In the genomic region with DNA sequence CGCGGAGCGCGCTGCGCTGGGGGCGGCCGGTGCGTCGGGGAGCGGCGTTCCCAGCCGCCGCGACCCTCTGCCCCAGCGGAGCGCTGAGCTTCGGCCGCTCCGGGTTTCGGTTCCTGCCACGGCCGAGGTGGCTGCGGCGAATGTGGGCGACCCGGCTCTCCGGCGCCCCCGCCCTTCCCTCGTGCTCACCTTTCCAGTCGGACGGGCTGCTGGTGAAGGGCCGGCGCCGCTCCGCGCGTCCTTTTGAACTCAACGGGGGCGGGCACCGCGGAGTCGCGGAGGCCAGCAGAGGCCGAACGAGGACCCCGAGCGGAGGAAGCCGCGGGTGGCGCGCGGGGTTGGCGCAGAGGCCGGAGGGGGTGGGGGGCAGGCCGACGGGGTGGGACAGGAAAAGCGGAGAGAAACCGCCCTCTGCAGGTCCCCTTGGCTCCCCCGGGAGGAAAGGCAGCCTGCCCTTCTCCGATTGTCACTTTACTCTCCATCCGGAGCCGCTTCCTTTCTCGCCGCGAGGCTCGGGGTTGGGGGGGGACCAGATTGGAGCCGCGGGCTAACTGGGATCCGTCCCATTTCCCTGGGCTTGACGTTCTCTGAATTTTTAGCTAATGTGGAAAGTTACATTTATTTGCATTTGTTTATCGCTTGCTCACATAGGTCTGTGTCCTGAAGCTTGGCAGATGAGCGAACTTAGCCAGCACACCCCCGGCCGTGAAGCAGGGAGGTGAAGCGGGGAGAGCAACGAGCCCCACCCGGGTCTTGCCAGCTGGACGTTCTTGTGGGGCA, we compare ENCODE assay signal across 8 cellular contexts. TPM values are rescaled to one million over a fixed set of nuclear protein-coding genes. Genes with fewer than 3 reads are reported as not detected.
DNase-seq lines count a peak whose midpoint lies in the region; ATAC-seq and TF ChIP-seq lines count a peak whose summit lies in the region.

Gene SMAGP (minus strand): TSS at position 349 of the 780 bp plus-strand sequence. CDS start 1,137 bp downstream, outside the sequence.

- in situ Hi-C loops in GM13976 (cut with MboI; ENCODE audit: low sequenced_read_pairs, unreplicated experiment), result no loop called here

- peak within 1 kb of the TSS; percentile 41 for H3K9ac ChIP-seq in endocrine pancreas (ENCODE audit: control insufficient read depth, insufficient read depth, low read length)

- DNase-seq in GM13976 (ENCODE audit: low spot score) (peak; percentile 84), NCI-H2029 (lab: John Stamatoyannopoulos, UW) (peak; percentile 62)
- peak; percentile 56 for DNase-seq in activated CD4-positive, alpha-beta memory T cell treated with anti-CD3 and anti-CD28 coated beads for 36 hours
- DNase-seq in stimulated activated naive CD4-positive, alpha-beta T cell treated with Interleukin-2 at 50 U/mL for 16 hours (lab: John Stamatoyannopoulos, UW), result peak; percentile 46

- intact Hi-C loops in activated CD4-positive, alpha-beta memory T cell treated with anti-CD3 and anti-CD28 coated beads for 36 hours (cut with micrococcal nuclease), result loop anchor here (2.0 kb wide), 1 partner anchor 53 kb away; no protein-coding TSS in a partner anchor

- H3K27ac ChIP-seq in mesodermal cell (ENCODE audit: low read depth, low read length, severe bottlenecking), result no peak within 1 kb of the TSS

- peaks cover 22% of the 10 kb centered on the region for H3K4me1 Mint-ChIP-seq in activated CD4-positive, alpha-beta memory T cell treated with anti-CD3 and anti-CD28 coated beads for 36 hours (ENCODE audit: low read depth)

- peak within 1 kb of the TSS; percentile 78 for H3K4me3 Mint-ChIP-seq in activated CD4-positive, alpha-beta memory T cell treated with anti-CD3 and anti-CD28 coated beads for 36 hours

- ATAC-seq in HG02571 (IDR thresholded peaks at IDR 0.05; ENCODE audit: unreplicated experiment) (peak; percentile 67), HG03095 (IDR thresholded peaks at IDR 0.05; ENCODE audit: unreplicated experiment) (no peak)

- H3K27me3 Mint-ChIP-seq in activated CD4-positive, alpha-beta memory T cell treated with anti-CD3 and anti-CD28 coated beads for 36 hours, result peaks cover 10% of the 10 kb centered on the region

- H3K9me3 ChIP-seq in endocrine pancreas (ENCODE audit: control insufficient read depth, low read length) (no peaks in the 10 kb centered on the region), mesodermal cell (ENCODE audit: control insufficient read depth, low read length) (no peaks in the 10 kb centered on the region)

- no peaks in the 10 kb centered on the region for H3K36me3 Mint-ChIP-seq in activated CD4-positive, alpha-beta memory T cell treated with anti-CD3 and anti-CD28 coated beads for 36 hours

- H3K36me3 ChIP-seq in endocrine pancreas (ENCODE audit: control insufficient read depth, insufficient read depth, low read length) (no peaks in the 10 kb centered on the region), mesodermal cell (ENCODE audit: control insufficient read depth, insufficient read depth, low read length) (no peaks in the 10 kb centered on the region)

- 1% methylated on average over 59 of the region's 79 CpGs for WGBS in mesodermal cell (ENCODE audit: insufficient coverage in 2 of 2), 2 experiments

- H3K4me3 ChIP-seq in endocrine pancreas (ENCODE audit: control insufficient read depth, insufficient read depth, low read length), result peak within 1 kb of the TSS; percentile 73
- peak within 1 kb of the TSS; percentile 70 for H3K4me3 ChIP-seq in mesodermal cell (ENCODE audit: extremely low read depth, insufficient read depth, low read length, poor library complexity, severe bottlenecking)

- H3K4me1 ChIP-seq in endocrine pancreas (ENCODE audit: control insufficient read depth, insufficient read depth, low read length) (no peaks in the 10 kb centered on the region), mesodermal cell (ENCODE audit: control insufficient read depth, insufficient read depth, low read length, poor library complexity, severe bottlenecking) (peaks cover 3% of the 10 kb centered on the region)

- no peaks in the 10 kb centered on the region for H3K27me3 ChIP-seq in endocrine pancreas (ENCODE audit: control insufficient read depth, insufficient read depth, low read length)

- POLR2A ChIA-PET in activated CD4-positive, alpha-beta memory T cell treated with anti-CD3 and anti-CD28 coated beads for 36 hours (lab: Charles Lee), result interaction anchor here (1.1 to 1.4 kb wide), 4 partner anchors 8 to 52 kb away, joined by 3 to 4 read pairs (median 4); partner anchors contain the start of gene POU6F1

- no peak within 1 kb of the TSS for H3K27ac Mint-ChIP-seq in activated CD4-positive, alpha-beta memory T cell treated with anti-CD3 and anti-CD28 coated beads for 36 hours

- TF ChIP-seq CTCF in GM13976 (IDR thresholded peaks at IDR 0.05; ENCODE audit: borderline replicate concordance, control extremely low read depth, extremely low read depth, insufficient read depth, missing control alignments), result no peak

- CTCF ChIA-PET in activated CD4-positive, alpha-beta memory T cell treated with anti-CD3 and anti-CD28 coated beads for 36 hours (lab: Charles Lee), result interaction anchor here (0.9 to 6.2 kb wide), 8 partner anchors 8 to 91 kb away, joined by 3 to 118 read pairs (median 4); partner anchors contain the start of genes DAZAP2 and POU6F1

- no peaks in the 10 kb centered on the region for H3K9me3 Mint-ChIP-seq in activated CD4-positive, alpha-beta memory T cell treated with anti-CD3 and anti-CD28 coated beads for 36 hours

RNA-seq across cellular contexts. Expression of gene SMAGP, which starts in this region (rescaled TPM):
- under 1 TPM; 0.55 to 0.73 TPM for total RNA-seq in activated CD4-positive, alpha-beta memory T cell treated with anti-CD3 and anti-CD28 coated beads for 36 hours
- polyA plus RNA-seq in mesodermal cell (2013, experiment 1 of 2), result 13.4 TPM
- 11.2 TPM for polyA plus RNA-seq in mesodermal cell (2013, experiment 2 of 2)

Comparison
In these comparisons a context has a peak if more than half of its experiments do, and no peak if none do; other contexts are left out.
1. Peak in DNase-seq in activated CD4-positive, alpha-beta memory T cell treated with anti-CD3 and anti-CD28 coated beads for 36 hours; RNA of the gene not detected or under 1 TPM.